ENCODE assay signal across 1 cellular context in the genomic region with DNA sequence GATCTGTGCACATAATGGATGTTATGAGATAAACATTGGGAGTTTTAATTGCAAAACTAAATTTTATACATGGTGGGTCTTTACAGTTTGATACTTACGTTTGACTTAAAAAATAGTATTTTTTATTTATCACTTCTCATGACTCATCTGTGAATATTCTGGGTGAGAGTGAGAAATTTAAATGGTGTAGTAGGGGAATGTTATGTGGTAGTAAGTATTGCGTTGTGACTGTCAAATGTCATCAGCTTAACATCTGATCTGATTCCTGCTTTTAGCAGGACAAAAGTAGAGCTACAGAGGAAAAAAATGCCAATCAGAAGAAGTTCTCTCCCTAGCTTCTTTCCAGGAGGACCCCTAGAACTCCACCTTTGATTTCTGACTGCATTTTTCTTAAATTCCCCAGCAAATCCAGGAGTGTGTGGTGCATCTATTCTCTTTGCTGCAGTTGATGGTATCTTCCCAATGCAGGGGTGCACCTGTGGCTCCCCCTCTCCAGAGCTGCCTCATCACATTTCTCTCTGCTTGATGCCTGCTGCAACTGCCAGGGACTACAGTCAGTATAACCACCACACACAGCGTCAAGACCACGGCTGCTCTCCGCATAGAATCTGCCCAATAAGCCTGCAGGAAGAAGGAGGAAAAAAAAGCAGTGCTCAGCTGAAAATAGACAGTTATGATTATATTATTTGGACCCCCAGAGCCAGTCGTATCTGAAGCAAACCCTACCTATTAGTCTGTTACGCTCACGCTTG.
TF ChIP-seq lines count a peak whose summit lies in the region.

No MANE protein-coding gene starts in this region.

TF ChIP-seq in IMR-90, 13 proteins besides CTCF, POLR2A, EP300 and RAD21:
- TF ChIP-seq RCOR1 (IDR thresholded peaks at IDR 0.05; ENCODE audit: insufficient replicate concordance, low read length), result no peak
- no peak for TF ChIP-seq RFX5 (IDR thresholded peaks at IDR 0.05; ENCODE audit: low read depth, low read length)
- no peak for TF ChIP-seq MAFK (IDR thresholded peaks at IDR 0.05; ENCODE audit: low read depth, low read length)
- no peak for TF ChIP-seq SMC3 (IDR thresholded peaks at IDR 0.05; ENCODE audit: low read depth, low read length)
- no peak for TF ChIP-seq CHD1 (IDR thresholded peaks at IDR 0.05; ENCODE audit: low read depth, low read length)
- TF ChIP-seq BHLHE40 (IDR thresholded peaks at IDR 0.05; ENCODE audit: low read depth, low read length), result no peak
- TF ChIP-seq MXI1 (IDR thresholded peaks at IDR 0.05; ENCODE audit: borderline replicate concordance, low read depth, low read length), result no peak
- TF ChIP-seq, protein P1, sequence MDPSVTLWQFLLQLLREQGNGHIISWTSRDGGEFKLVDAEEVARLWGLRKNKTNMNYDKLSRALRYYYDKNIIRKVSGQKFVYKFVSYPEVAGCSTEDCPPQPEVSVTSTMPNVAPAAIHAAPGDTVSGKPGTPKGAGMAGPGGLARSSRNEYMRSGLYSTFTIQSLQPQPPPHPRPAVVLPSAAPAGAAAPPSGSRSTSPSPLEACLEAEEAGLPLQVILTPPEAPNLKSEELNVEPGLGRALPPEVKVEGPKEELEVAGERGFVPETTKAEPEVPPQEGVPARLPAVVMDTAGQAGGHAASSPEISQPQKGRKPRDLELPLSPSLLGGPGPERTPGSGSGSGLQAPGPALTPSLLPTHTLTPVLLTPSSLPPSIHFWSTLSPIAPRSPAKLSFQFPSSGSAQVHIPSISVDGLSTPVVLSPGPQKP (IDR thresholded peaks at IDR 0.05; ENCODE audit: borderline replicate concordance, low read depth, low read length), result no peak
- TF ChIP-seq CEBPB (IDR thresholded peaks at IDR 0.05; ENCODE audit: low read depth, low read length), result no peak
- TF ChIP-seq NFE2L2 (IDR thresholded peaks at IDR 0.05; ENCODE audit: low read depth, low read length), result no peak
- TF ChIP-seq, protein P2, sequence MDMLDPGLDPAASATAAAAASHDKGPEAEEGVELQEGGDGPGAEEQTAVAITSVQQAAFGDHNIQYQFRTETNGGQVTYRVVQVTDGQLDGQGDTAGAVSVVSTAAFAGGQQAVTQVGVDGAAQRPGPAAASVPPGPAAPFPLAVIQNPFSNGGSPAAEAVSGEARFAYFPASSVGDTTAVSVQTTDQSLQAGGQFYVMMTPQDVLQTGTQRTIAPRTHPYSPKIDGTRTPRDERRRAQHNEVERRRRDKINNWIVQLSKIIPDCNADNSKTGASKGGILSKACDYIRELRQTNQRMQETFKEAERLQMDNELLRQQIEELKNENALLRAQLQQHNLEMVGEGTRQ (IDR thresholded peaks at IDR 0.05; ENCODE audit: low read depth, low read length), result no peak
- no peak for TF ChIP-seq MAZ (IDR thresholded peaks at IDR 0.05; ENCODE audit: borderline replicate concordance, low read depth, low read length)
- no peak for TF ChIP-seq FOS (IDR thresholded peaks at IDR 0.05; ENCODE audit: low read depth, low read length)
